ENCODE assay signal across 19 cellular contexts in genomic region chr1:242205622-242206489, GRCh38.
DNase-seq lines count a peak whose midpoint lies in the region; ATAC-seq and TF ChIP-seq lines count a peak whose summit lies in the region.
"Had no signal": no experiment of that assay in that cellular context is flagged by ENCODE, and none has a peak within 500 bp of the region (broad histone marks: within the 10 kb centered on the region; RNA-seq: fewer than 3 reads in every experiment).

No MANE protein-coding gene starts in this region.

- H3K9ac ChIP-seq in mammary epithelial cell (ENCODE audit: insufficient read depth, low read length): no peak overlapping the region

- dilution Hi-C loops in mammary epithelial cell (cut with HindIII; ENCODE audit: low sequenced_read_pairs): no loop called here

- intact Hi-C loops in mammary epithelial cell (cut with micrococcal nuclease): loop anchor here (10.0 kb wide), 1 partner anchor 219 kb away; no protein-coding TSS in a partner anchor
- intact Hi-C loops in activated CD4-positive, alpha-beta T cell treated with anti-CD3 and anti-CD28 coated beads for 36 hours (cut with DNase I, micrococcal nuclease): no loop called here

- no peaks in the 10 kb centered on the region for H3K4me1 Mint-ChIP-seq in chondrocyte (ENCODE audit: low read depth)
- no peaks in the 10 kb centered on the region for H3K4me1 Mint-ChIP-seq in activated CD4-positive, alpha-beta T cell treated with anti-CD3 and anti-CD28 coated beads for 36 hours
- H3K4me1 Mint-ChIP-seq: activated CD4-positive, alpha-beta T cell treated with anti-CD3 and anti-CD28 coated beads, Interleukin-2, amount 10 ng/mL, durations not matched to agents 7 days and 5 days; CD8-positive, alpha-beta memory T cell; immature natural killer cell had no signal

- peaks cover 10% of the 10 kb centered on the region for H3K27me3 Mint-ChIP-seq in chondrocyte (ENCODE audit: low read depth)
- H3K27me3 Mint-ChIP-seq in activated CD4-positive, alpha-beta T cell treated with anti-CD3 and anti-CD28 coated beads for 36 hours: no peaks in the 10 kb centered on the region
- H3K27me3 Mint-ChIP-seq: activated CD4-positive, alpha-beta T cell treated with anti-CD3 and anti-CD28 coated beads, Interleukin-2, amount 10 ng/mL, durations not matched to agents 7 days and 5 days had no signal

- BruUV-seq in mammary epithelial cell (replicated peaks; lab: Mats Ljungman, UMichigan): TSS peak; percentile 45

- H3K9me3 ChIP-seq in mammary epithelial cell (replicated peaks; ENCODE audit: insufficient read depth, low read length) (no peaks in the 10 kb centered on the region), thoracic aorta (no peaks in the 10 kb centered on the region)
- H3K9me3 ChIP-seq: prostate gland, upper lobe of left lung had no signal

- H4K20me1 ChIP-seq in mammary epithelial cell (ENCODE audit: insufficient read depth, low read length): no peaks in the 10 kb centered on the region

- WGBS in mammary epithelial cell (ENCODE audit: low coverage, missing lambda C conversion rate): 66% methylated on average over 7 of the region's 7 CpGs

- peaks cover 26% of the 10 kb centered on the region for H3K4me1 ChIP-seq in mammary epithelial cell (ENCODE audit: insufficient read depth, low read length)
- peaks cover 0 to 8% of the 10 kb centered on the region in 2 donors for H3K4me1 ChIP-seq in thoracic aorta (ENCODE audit: control insufficient read depth in 1 of 2, low read depth in 2 of 2)
- H3K4me1 ChIP-seq: prostate gland, upper lobe of left lung had no signal

- H3K4me2 ChIP-seq in mammary epithelial cell (ENCODE audit: insufficient read depth, low read depth, low read length): no peak overlapping the region

- H3K4me3 ChIP-seq in mammary epithelial cell (replicated peaks in 1 of 3; ENCODE audit: insufficient read depth in 1 of 3, low read depth in 2 of 3, low read length in 3 of 3) (no peak overlapping the region), thoracic aorta (no peak overlapping the region)
- H3K4me3 ChIP-seq: prostate gland, upper lobe of left lung had no signal

- peak; percentile 60 for ATAC-seq in thoracic aorta (ENCODE audit: insufficient number of reproducible peaks, low FRiP score, low read depth)
- ATAC-seq in HG03565 (IDR thresholded peaks at IDR 0.05; ENCODE audit: unreplicated experiment): no peak
- no peak for ATAC-seq in activated CD4-positive, alpha-beta T cell treated with anti-CD3 and anti-CD28 coated beads for 36 hours
- ATAC-seq: activated T-cell treated with anti-CD3 and anti-CD28 coated beads, Interleukin-2, amount 50 U/mL, for 4 hours; HCT116 had no signal

- peaks cover 3% of the 10 kb centered on the region for H3K9me3 Mint-ChIP-seq in chondrocyte (ENCODE audit: low read depth)
- H3K9me3 Mint-ChIP-seq in activated CD4-positive, alpha-beta T cell treated with anti-CD3 and anti-CD28 coated beads for 36 hours (ENCODE audit: low read depth): no peaks in the 10 kb centered on the region
- H3K9me3 Mint-ChIP-seq: activated CD4-positive, alpha-beta T cell treated with anti-CD3 and anti-CD28 coated beads, Interleukin-2, amount 10 ng/mL, durations not matched to agents 7 days and 5 days; activated T-cell treated with anti-CD3 and anti-CD28 coated beads, Interleukin-2, amount 50 U/mL, for 4 hours had no signal

- no peak overlapping the region for H3K4me3 Mint-ChIP-seq in chondrocyte (ENCODE audit: unreplicated experiment)
- no peak overlapping the region for H3K4me3 Mint-ChIP-seq in activated CD4-positive, alpha-beta T cell treated with anti-CD3 and anti-CD28 coated beads for 36 hours
- H3K4me3 Mint-ChIP-seq: activated CD4-positive, alpha-beta T cell treated with anti-CD3 and anti-CD28 coated beads, Interleukin-2, amount 10 ng/mL, durations not matched to agents 7 days and 5 days; activated T-cell treated with anti-CD3 and anti-CD28 coated beads, Interleukin-2, amount 50 U/mL, for 4 hours; CD8-positive, alpha-beta memory T cell; immature natural killer cell had no signal

- H3K27ac Mint-ChIP-seq in chondrocyte (ENCODE audit: unreplicated experiment): no peak overlapping the region
- no peak overlapping the region for H3K27ac Mint-ChIP-seq in activated CD4-positive, alpha-beta T cell treated with anti-CD3 and anti-CD28 coated beads for 36 hours
- H3K27ac Mint-ChIP-seq: activated CD4-positive, alpha-beta T cell treated with anti-CD3 and anti-CD28 coated beads, Interleukin-2, amount 10 ng/mL, durations not matched to agents 7 days and 5 days; CD8-positive, alpha-beta memory T cell; immature natural killer cell had no signal

- in situ Hi-C loops in mammary epithelial cell (cut with MboI; ENCODE audit: low sequenced_read_pairs in 2 of 2): no loop called here

- H3K79me2 ChIP-seq in mammary epithelial cell (ENCODE audit: insufficient read depth, low read length): no peaks in the 10 kb centered on the region

- H3K36me3 Mint-ChIP-seq in chondrocyte (ENCODE audit: low read depth): no peaks in the 10 kb centered on the region
- no peaks in the 10 kb centered on the region for H3K36me3 Mint-ChIP-seq in activated CD4-positive, alpha-beta T cell treated with anti-CD3 and anti-CD28 coated beads for 36 hours (ENCODE audit: low read depth)
- H3K36me3 Mint-ChIP-seq: CD8-positive, alpha-beta memory T cell; immature natural killer cell had no signal

- peak overlapping the region; percentile 55 for H2AFZ ChIP-seq in mammary epithelial cell (ENCODE audit: low read depth, low read length)

- H3K27ac ChIP-seq in mammary epithelial cell (ENCODE audit: insufficient read depth, low read depth, low read length): peak overlapping the region; percentile 76
- H3K27ac ChIP-seq in thoracic aorta: no peak overlapping the region
- H3K27ac ChIP-seq: 22Rv1, prostate gland, upper lobe of left lung had no signal

- TF ChIP-seq CTCF in mammary epithelial cell (conservative IDR thresholded peaks at IDR 0.05 in 1 of 2, IDR thresholded peaks at IDR 0.05 in 1 of 2; ENCODE audit: extremely low read depth in 1 of 2, insufficient read depth in 1 of 2, low read depth in 1 of 2, low read length in 2 of 2): no peak
- TF ChIP-seq CTCF in thoracic aorta (IDR thresholded peaks at IDR 0.05): no peak
- no peak for TF ChIP-seq CTCF in chondrocyte (IDR thresholded peaks at IDR 0.05)

- no peaks in the 10 kb centered on the region for H3K27me3 ChIP-seq in mammary epithelial cell (ENCODE audit: insufficient read depth, low read length)
- H3K27me3 ChIP-seq in thoracic aorta (replicated peaks; ENCODE audit: insufficient read depth): no peaks in the 10 kb centered on the region
- H3K27me3 ChIP-seq: upper lobe of left lung had no signal

- CTCF ChIA-PET in mammary epithelial cell (lab: Charles Lee; ENCODE audit: low non-redundant PET): no interaction called here
- CTCF ChIA-PET in activated CD4-positive, alpha-beta T cell treated with anti-CD3 and anti-CD28 coated beads for 36 hours (lab: Charles Lee): no interaction called here

- DNase-seq in NCI-H1694 treated with DMSO at 0.1 percent for 48 hours (lab: John Stamatoyannopoulos, UW): peak; percentile 15
- DNase-seq in NCI-H1694 (lab: John Stamatoyannopoulos, UW): no peak
- peak; percentile 89 for DNase-seq in mammary epithelial cell
- peak; percentile 68 for DNase-seq in medulla oblongata (ENCODE audit: extremely low spot score)
- no peak for DNase-seq in thoracic aorta (ENCODE audit: low spot score)
- no peak for DNase-seq in chondrocyte (ENCODE audit: low spot score)
- DNase-seq in activated CD4-positive, alpha-beta T cell treated with anti-CD3 and anti-CD28 coated beads for 36 hours: no peak
- DNase-seq: activated CD4-positive, alpha-beta T cell treated with anti-CD3 and anti-CD28 coated beads, Interleukin-2, amount 10 ng/mL, durations not matched to agents 7 days and 5 days; activated T-cell treated with anti-CD3 and anti-CD28 coated beads, Interleukin-2, amount 50 U/mL, for 4 hours; CD8-positive, alpha-beta memory T cell; immature natural killer cell; NCI-H2029 treated with DMSO at 0.1 percent for 48 hours; SHP77; T1000; upper lobe of left lung had no signal

- POLR2A ChIA-PET in activated CD4-positive, alpha-beta T cell treated with anti-CD3 and anti-CD28 coated beads for 36 hours (lab: Charles Lee): no interaction called here

- H3K36me3 ChIP-seq in mammary epithelial cell (ENCODE audit: insufficient read depth, low read length) (no peaks in the 10 kb centered on the region), thoracic aorta (no peaks in the 10 kb centered on the region)
- H3K36me3 ChIP-seq: prostate gland, upper lobe of left lung had no signal

Comparison
In these comparisons a context has a peak if more than half of its experiments do, and no peak if none do; other contexts are left out.
1. DNase-seq: peak in NCI-H1694 treated with DMSO at 0.1 percent for 48 hours (single experiment), mammary epithelial cell (single experiment) and medulla oblongata (single experiment); none in NCI-H1694 (single experiment), thoracic aorta (single experiment), chondrocyte (single experiment) and activated CD4-positive, alpha-beta T cell treated with anti-CD3 and anti-CD28 coated beads for 36 hours (single experiment).